Comparison of ENCODE assay signal across 25 cellular contexts in genomic region chrX:113790987-113791386, GRCh38.
"Had no signal": no experiment of that assay in that cellular context is flagged by ENCODE, and none has a peak within 500 bp of the region (broad histone marks: within the 10 kb centered on the region; RNA-seq: fewer than 3 reads in every experiment).

No MANE protein-coding gene starts in this region.

- H3K9me3 ChIP-seq: esophagus muscularis mucosa, heart right ventricle, left lung, psoas muscle, sigmoid colon, thoracic aorta, tibial nerve, vagina had no signal

- H3K36me3 ChIP-seq: esophagus muscularis mucosa, heart right ventricle, left lung, sigmoid colon, thoracic aorta, tibial nerve, vagina had no signal

- H3K27me3 ChIP-seq: esophagus muscularis mucosa, foreskin keratinocyte, left lung, sigmoid colon, vagina had no signal

- ATAC-seq: foreskin keratinocyte; heart right ventricle; left cardiac atrium; left lung; naive thymus-derived CD4-positive, alpha-beta T cell; psoas muscle; right cardiac atrium; stimulated activated naive B cell treated with anti-CD40 and anti-IgM and Interleukin-4, amounts not matched to agents 10 μg/mL and 1 μg/mL and 100 μg/mL, for 72 hours had no signal

- DNase-seq: dermis blood vessel endothelial cell; effector memory CD4-positive, alpha-beta T cell; foreskin keratinocyte; glutamatergic neuron; heart right ventricle; hippocampal formation; left cardiac atrium; left lung; mesenchymal stem cell; midbrain; naive thymus-derived CD4-positive, alpha-beta T cell; nephron progenitor cell; nucleus accumbens; posterior cingulate gyrus; psoas muscle; right cardiac atrium; sigmoid colon; stimulated activated CD4-positive, alpha-beta T cell treated with anti-CD3 and anti-CD28 coated beads, Interleukin-15, amount 100 ng/mL, for 24 hours; stimulated activated CD4-positive, alpha-beta T cell treated with anti-CD3 and anti-CD28 coated beads, Interleukin-2, amount 100 ng/mL, for 48 hours; stimulated activated naive B cell treated with anti-CD40 and anti-IgM and Interleukin-4, amounts not matched to agents 10 μg/mL and 1 μg/mL and 100 μg/mL, for 72 hours had no signal

- H3K4me1 ChIP-seq: esophagus muscularis mucosa, foreskin keratinocyte, heart right ventricle, left lung, psoas muscle, sigmoid colon, tibial nerve, vagina had no signal

- H3K27ac ChIP-seq: coronary artery, esophagus muscularis mucosa, foreskin keratinocyte, heart right ventricle, left lung, psoas muscle, sigmoid colon, thoracic aorta, tibial nerve, vagina had no signal

- H3K4me3 ChIP-seq: coronary artery, esophagus muscularis mucosa, heart right ventricle, left lung, psoas muscle, sigmoid colon, thoracic aorta, tibial nerve, vagina had no signal
